Comparison of ENCODE assay signal across 1 cellular context in genomic region chr7:2019693-2020511, GRCh38.
TF ChIP-seq lines count a peak whose summit lies in the region.

No MANE protein-coding gene starts in this region.

TF ChIP-seq in K562, 482 proteins besides CTCF, POLR2A, EP300 and RAD21 (continued from another document and continues in another):
- TF ChIP-seq MNT (conservative IDR thresholded peaks at IDR 0.05): peak; percentile 70 to 83
- TF ChIP-seq ILK (tag; IDR thresholded peaks at IDR 0.05; ENCODE audit: borderline replicate concordance, low read depth): no peak
- TF ChIP-seq MLLT1 (IDR thresholded peaks at IDR 0.05): no peak
- no peak for TF ChIP-seq SRSF1 (IDR thresholded peaks at IDR 0.05; ENCODE audit: low read depth, low read length)
- peak; percentile 89 for TF ChIP-seq ZNF175 (CRISPR knock-in tag; IDR thresholded peaks at IDR 0.05; ENCODE audit: low read depth)
- no peak for TF ChIP-seq HINFP (tag; conservative IDR thresholded peaks at IDR 0.05; ENCODE audit: low read depth)
- peak; percentile 17; the same call in 1 of the 2 replicates for TF ChIP-seq ZNF79 (CRISPR knock-in tag; IDR thresholded peaks at IDR 0.05; ENCODE audit: low read depth)
- no peak; the same call in 1 of the 2 replicates for TF ChIP-seq MIER1 (IDR thresholded peaks at IDR 0.05; ENCODE audit: low read depth)
- no peak for TF ChIP-seq TFAM (CRISPR knock-in tag; conservative IDR thresholded peaks at IDR 0.05)
- no peak for TF ChIP-seq ZFP36 (IDR thresholded peaks at IDR 0.05; ENCODE audit: low read depth, low read length, partially characterized antibody)
- no peak for TF ChIP-seq CC2D1A (IDR thresholded peaks at IDR 0.05)
- no peak for TF ChIP-seq CBFA2T2 (conservative IDR thresholded peaks at IDR 0.05)
- peak; percentile 93 for TF ChIP-seq GATAD2A (IDR thresholded peaks at IDR 0.05)
- no peak for TF ChIP-seq PTBP1 (IDR thresholded peaks at IDR 0.05; ENCODE audit: low read depth, low read length)
- TF ChIP-seq ZBTB2 (IDR thresholded peaks at IDR 0.05): peak; percentile 67; the same call in 1 of the 2 replicates
- TF ChIP-seq RNF2 (IDR thresholded peaks at IDR 0.05): peak; percentile 79
- peak; percentile 90 for TF ChIP-seq ZNF449 (CRISPR knock-in tag; IDR thresholded peaks at IDR 0.05)
- TF ChIP-seq PURB (CRISPR knock-in tag; IDR thresholded peaks at IDR 0.05; ENCODE audit: low read depth): no peak
- no peak for TF ChIP-seq ZNF124 (CRISPR knock-in tag; IDR thresholded peaks at IDR 0.05)
- peak; percentile 51 for TF ChIP-seq SMAD1 (IDR thresholded peaks at IDR 0.05; ENCODE audit: low read depth, low read length, partially characterized antibody)
- TF ChIP-seq ARID4B (CRISPR knock-in tag; IDR thresholded peaks at IDR 0.05): no peak; the same call in 1 of the 2 replicates
- no peak for TF ChIP-seq BCOR (IDR thresholded peaks at IDR 0.05)
- TF ChIP-seq VEZF1 (CRISPR knock-in tag; IDR thresholded peaks at IDR 0.05): peak; percentile 87
- no peak for TF ChIP-seq POLR2AphosphoS5 (IDR thresholded peaks at IDR 0.05; ENCODE audit: control insufficient read depth, insufficient read depth, low read depth, low read length)
- no peak for TF ChIP-seq SAFB2 (IDR thresholded peaks at IDR 0.05; ENCODE audit: borderline replicate concordance, low read depth, low read length, severe bottlenecking)
- no peak; the same call in 1 of the 2 replicates for TF ChIP-seq NCOR1 (IDR thresholded peaks at IDR 0.05)
- peak; percentile 39; the same call in 1 of the 2 replicates for TF ChIP-seq ZNF143 (CRISPR knock-in tag; IDR thresholded peaks at IDR 0.05)
- TF ChIP-seq ELF1 (tag; IDR thresholded peaks at IDR 0.05): no peak
- no peak for TF ChIP-seq MEF2A (IDR thresholded peaks at IDR 0.05; ENCODE audit: control insufficient read depth, low read depth, low read length)
- TF ChIP-seq RBM17 (IDR thresholded peaks at IDR 0.05; ENCODE audit: borderline replicate concordance, low read depth, low read length): no peak
- 0 out of 2 replicates have a peak, but pooled peaks have one; percentile 22 for TF ChIP-seq ZNF57 (CRISPR knock-in tag; IDR thresholded peaks at IDR 0.05)
- peak; percentile 74; the same call in 1 of the 2 replicates for TF ChIP-seq TSHZ1 (CRISPR knock-in tag; IDR thresholded peaks at IDR 0.05)
- 0 out of 2 replicates have a peak, but pooled peaks have one; percentile 42 for TF ChIP-seq ZBED1 (IDR thresholded peaks at IDR 0.05)
- TF ChIP-seq BRD9 (IDR thresholded peaks at IDR 0.05; ENCODE audit: low read depth, partially characterized antibody): peak; percentile 18
- peak; percentile 88; the same call in 1 of the 2 replicates for TF ChIP-seq ZNF76 (CRISPR knock-in tag; IDR thresholded peaks at IDR 0.05; ENCODE audit: borderline replicate concordance)
- no peak for TF ChIP-seq ZKSCAN1 (IDR thresholded peaks at IDR 0.05; ENCODE audit: low read depth, low read length)
- peak; percentile 40; the same call in 1 of the 2 replicates for TF ChIP-seq LCOR (CRISPR knock-in tag; IDR thresholded peaks at IDR 0.05)
- TF ChIP-seq SAFB (IDR thresholded peaks at IDR 0.05; ENCODE audit: borderline replicate concordance, low read depth, low read length): peak; percentile 87
- no peak for TF ChIP-seq CEBPZ (IDR thresholded peaks at IDR 0.05; ENCODE audit: borderline replicate concordance, low read depth, low read length)
- TF ChIP-seq ZNF77 (CRISPR knock-in tag; IDR thresholded peaks at IDR 0.05): no peak
